In genomic region chr10:124614003-124614659, GRCh38 we compare ENCODE assay signal across 8 cellular contexts.
A peak's percentile ranks its signal among the peaks of the same experiment; 100 is the strongest.
DNase-seq lines count a peak whose midpoint lies in the region; ATAC-seq, FAIRE-seq and TF ChIP-seq lines count a peak whose summit lies in the region.

No MANE protein-coding gene starts in this region.

- 12% methylated on average over 11 of the region's 11 CpGs for WGBS in GM12878 (ENCODE audit: insufficient coverage, insufficient replicate concordance, low lambda C conversion rate, missing lambda C conversion rate)
- 68% methylated on average over 11 of the region's 11 CpGs; no CpG with 5 or more reads in 1 of the 2 donors for WGBS in transverse colon (ENCODE audit: low coverage in 1 of 2), 2 donors

- TF ChIP-seq CTCF in GM12878 (IDR thresholded peaks at IDR 0.05 in 2 of 3, conservative IDR thresholded peaks at IDR 0.05 in 1 of 3; ENCODE audit: control insufficient read depth in 2 of 3, extremely low read depth in 1 of 3, insufficient read depth in 1 of 3, low read depth in 3 of 3, low read length in 3 of 3) (no peak), uterus (IDR thresholded peaks at IDR 0.05) (no peak), transverse colon (IDR thresholded peaks at IDR 0.05) (no peak)

- H3K27me3 ChIP-seq in GM12878 (replicated peaks in 1 of 2; ENCODE audit: control insufficient read depth in 2 of 2, insufficient read depth in 2 of 2, low read length in 1 of 2) (no peaks in the 10 kb centered on the region), uterus (no peaks in the 10 kb centered on the region), transverse colon (no peaks in the 10 kb centered on the region)

- H3K27ac ChIP-seq in GM12878 (ENCODE audit: control insufficient read depth, insufficient read depth), result no peak overlapping the region
- H3K27ac ChIP-seq in uterus, result peak overlapping the region; percentile 50 to 68
- peak overlapping the region in 2 of 4 donors; percentile 2 to 24 for H3K27ac ChIP-seq in transverse colon

- ATAC-seq in HG03196 (IDR thresholded peaks at IDR 0.05; ENCODE audit: unreplicated experiment), result peak; percentile 58
- peak; percentile 70 for ATAC-seq in GM12878
- no peak for ATAC-seq in HG03521 (IDR thresholded peaks at IDR 0.05; ENCODE audit: unreplicated experiment)

- peak overlapping the region; percentile 19; the same call in 1 of the 2 replicates for H3K4me2 ChIP-seq in GM12878 (ENCODE audit: control insufficient read depth, insufficient read depth)

- intact Hi-C loops in GM12878 (cut with micrococcal nuclease; ENCODE audit: unreplicated experiment), result loop anchor here (1.0 to 5.0 kb wide), 2 partner anchors 105 to 128 kb away; partner anchors contain the start of gene FAM53B
- intact Hi-C loops in uterus (cut with DNase I; ENCODE audit: low total_unique reads), result no loop called here
- intact Hi-C loops in transverse colon (cut with DNase I; ENCODE audit: low total_unique reads), result no loop called here

- peak; percentile 81 for FAIRE-seq in GM12878 (lab: Jason Lieb, UNC)

- no TSS peak for BruUV-seq in GM12878 (replicated peaks; lab: Mats Ljungman, UMichigan)

- no peak for TF ChIP-seq POLR2A in GM12878 (IDR thresholded peaks at IDR 0.05; ENCODE audit: low read depth, low read length)
- no peak for TF ChIP-seq POLR2A in uterus (IDR thresholded peaks at IDR 0.05)
- TF ChIP-seq POLR2A in transverse colon (IDR thresholded peaks at IDR 0.05), result no peak

- TF ChIP-seq EP300 in GM12878 (IDR thresholded peaks at IDR 0.05; ENCODE audit: borderline replicate concordance in 1 of 2, control insufficient read depth in 1 of 2, low read depth in 2 of 2, low read length in 2 of 2) (peak; percentile 32 to 61; a peak in 1 of 4 replicates), transverse colon (IDR thresholded peaks at IDR 0.05; ENCODE audit: low read depth) (no peak)

- TF ChIP-seq RAD21 in GM12878 (IDR thresholded peaks at IDR 0.05; ENCODE audit: insufficient read depth, low read depth, low read length), result no peak

- CTCF ChIA-PET in GM12878 (lab: Yijun Ruan, JAX), result interaction anchor here (0.9 to 2.6 kb wide), 8 partner anchors 10 to 132 kb away, joined by 3 to 13 read pairs (median 4); no protein-coding TSS in a partner anchor

- no peak overlapping the region for H2AFZ ChIP-seq in GM12878 (ENCODE audit: control insufficient read depth, low read depth, low read length)

- peak; percentile 64 for DNase-seq in activated naive CD4-positive, alpha-beta T cell treated with Interleukin-2 at 50 U/mL for 16 hours
- no peak for DNase-seq in activated naive CD4-positive, alpha-beta T cell (lab: John Stamatoyannopoulos, UW)
- DNase-seq in GM12878 (ENCODE audit: low read depth, low spot score), result peak; percentile 58
- no peak for DNase-seq in uterus
- DNase-seq in transverse colon, result no peak
- DNase-seq in 8988T, result no peak

- H3K9me3 ChIP-seq in GM12878 (replicated peaks; ENCODE audit: control insufficient read depth, insufficient read depth, low read length), result no peaks in the 10 kb centered on the region
- no peaks in the 10 kb centered on the region for H3K9me3 ChIP-seq in uterus
- no peaks in the 10 kb centered on the region for H3K9me3 ChIP-seq in transverse colon

- peaks cover 57% of the 10 kb centered on the region for H3K4me1 ChIP-seq in GM12878 (ENCODE audit: control insufficient read depth, insufficient read depth, low read length)
- H3K4me1 ChIP-seq in uterus, result peaks cover 0 to 9% of the 10 kb centered on the region in 2 donors
- H3K4me1 ChIP-seq in transverse colon, result peaks cover 0 to 23% (median 11%) of the 10 kb centered on the region in 4 donors

- H3K36me3 ChIP-seq in GM12878 (ENCODE audit: control insufficient read depth in 2 of 2, insufficient read depth in 2 of 2, low read length in 1 of 2) (peaks cover 0 to 7% of the 10 kb centered on the region in 2 experiments; a peak in 2 of 4 replicates), uterus (no peaks in the 10 kb centered on the region), transverse colon (no peaks in the 10 kb centered on the region)

- H3K79me2 ChIP-seq in GM12878 (ENCODE audit: control insufficient read depth, insufficient read depth, low read length), result no peaks in the 10 kb centered on the region

- H3K9ac ChIP-seq in GM12878 (ENCODE audit: control insufficient read depth, insufficient read depth, low read length), result no peak overlapping the region

- POLR2A ChIA-PET in GM12878 (lab: Charles Lee), result interaction anchor here (0.7 kb wide), 1 partner anchor 13 kb away, joined by 3 read pairs; no protein-coding TSS in a partner anchor

- H4K20me1 ChIP-seq in GM12878 (ENCODE audit: control insufficient read depth, insufficient read depth), result no peaks in the 10 kb centered on the region

- SMC1A ChIA-PET in GM12878 (lab: Charles Lee; ENCODE audit: uncharacterized antibody, unreplicated experiment), result interaction anchor here (1.0 to 1.6 kb wide), 6 partner anchors 10 to 212 kb away, joined by 3 to 8 read pairs (median 4); no protein-coding TSS in a partner anchor

- in situ Hi-C loops in GM12878 (cut with MboI) (no loop called here), transverse colon (cut with MboI; ENCODE audit: low pct_ligation_motif_present in 1 of 4, low pct_unique_long_range_greater_than_20kb in 1 of 4, low sequenced_read_pairs in 3 of 4) (no loop called here)

- RAD21 ChIA-PET in GM12878 (lab: Charles Lee; ENCODE audit: unreplicated experiment), result interaction anchor here (0.7 to 1.1 kb wide), 10 partner anchors 10 to 135 kb away, joined by 3 to 6 read pairs (median 3); no protein-coding TSS in a partner anchor

- no peak overlapping the region for H3K4me3 ChIP-seq in GM12878
- H3K4me3 ChIP-seq in uterus, result no peak overlapping the region
- no peak overlapping the region for H3K4me3 ChIP-seq in transverse colon

TF ChIP-seq in GM12878, 131 proteins besides CTCF, POLR2A, EP300 and RAD21 (continues in another document):
- TF ChIP-seq NR2C2 (IDR thresholded peaks at IDR 0.05; ENCODE audit: borderline replicate concordance, control insufficient read depth, insufficient read length, low read depth) (no peak), CBFB (IDR thresholded peaks at IDR 0.05; ENCODE audit: low read depth) (0 out of 2 replicates have a peak, but pooled peaks have one; percentile 49), ZNF217 (IDR thresholded peaks at IDR 0.05) (peak; percentile 46; the same call in 1 of the 2 replicates), TBL1XR1 (IDR thresholded peaks at IDR 0.05; ENCODE audit: low read depth, low read length) (peak; percentile 63; the same call in 1 of the 2 replicates), SRF (IDR thresholded peaks at IDR 0.05; ENCODE audit: low read depth in 2 of 2, low read length in 2 of 2) (peak in 1 of 2 experiments; percentile 67; a peak in 1 of 4 replicates), SMARCA5 (IDR thresholded peaks at IDR 0.05) (peak; percentile 74; the same call in 1 of the 2 replicates), USF2 (IDR thresholded peaks at IDR 0.05; ENCODE audit: borderline replicate concordance, low read depth, low read length) (no peak), BCL3 (IDR thresholded peaks at IDR 0.05; ENCODE audit: borderline replicate concordance, insufficient read depth, low read depth, low read length, poor library complexity, severe bottlenecking) (peak; percentile 72), CHD1 (IDR thresholded peaks at IDR 0.05; ENCODE audit: low read depth, low read length) (no peak), RUNX3 (IDR thresholded peaks at IDR 0.05; ENCODE audit: low read length) (peak; percentile 93), JUND (IDR thresholded peaks at IDR 0.05; ENCODE audit: low read depth, low read length) (peak; percentile 88), ZNF384 (IDR thresholded peaks at IDR 0.05; ENCODE audit: borderline replicate concordance, low read depth, low read length) (no peak), ETV6 (conservative IDR thresholded peaks at IDR 0.05 in 1 of 2, IDR thresholded peaks at IDR 0.05 in 1 of 2; ENCODE audit: borderline replicate concordance in 1 of 2, low read depth in 1 of 2) (0 out of 4 replicates have a peak, but pooled peaks of 1 of the 2 experiments have one; percentile 45), IKZF1 (conservative IDR thresholded peaks at IDR 0.05) (peak; percentile 97), NR2F1 (conservative IDR thresholded peaks at IDR 0.05) (peak; percentile 69), BCL11A (IDR thresholded peaks at IDR 0.05; ENCODE audit: low read depth, low read length) (peak; percentile 85), IRF4 (IDR thresholded peaks at IDR 0.05; ENCODE audit: low read depth, low read length) (peak; percentile 97), MLLT1 (IDR thresholded peaks at IDR 0.05) (0 out of 2 replicates have a peak, but pooled peaks have one; percentile 28), MTA3 (IDR thresholded peaks at IDR 0.05; ENCODE audit: borderline replicate concordance, low read length) (peak; percentile 74; the same call in 1 of the 2 replicates)

Comparison
In these comparisons a context has a peak if more than half of its experiments do, and no peak if none do; other contexts are left out.
1. DNase-seq: peak in activated naive CD4-positive, alpha-beta T cell treated with Interleukin-2 at 50 U/mL for 16 hours (single experiment) and GM12878 (single experiment); none in activated naive CD4-positive, alpha-beta T cell (0 of 4), uterus (0 of 2), transverse colon (single experiment) and 8988T (single experiment).